Comparison of ENCODE assay signal across 11 cellular contexts in the genomic region with DNA sequence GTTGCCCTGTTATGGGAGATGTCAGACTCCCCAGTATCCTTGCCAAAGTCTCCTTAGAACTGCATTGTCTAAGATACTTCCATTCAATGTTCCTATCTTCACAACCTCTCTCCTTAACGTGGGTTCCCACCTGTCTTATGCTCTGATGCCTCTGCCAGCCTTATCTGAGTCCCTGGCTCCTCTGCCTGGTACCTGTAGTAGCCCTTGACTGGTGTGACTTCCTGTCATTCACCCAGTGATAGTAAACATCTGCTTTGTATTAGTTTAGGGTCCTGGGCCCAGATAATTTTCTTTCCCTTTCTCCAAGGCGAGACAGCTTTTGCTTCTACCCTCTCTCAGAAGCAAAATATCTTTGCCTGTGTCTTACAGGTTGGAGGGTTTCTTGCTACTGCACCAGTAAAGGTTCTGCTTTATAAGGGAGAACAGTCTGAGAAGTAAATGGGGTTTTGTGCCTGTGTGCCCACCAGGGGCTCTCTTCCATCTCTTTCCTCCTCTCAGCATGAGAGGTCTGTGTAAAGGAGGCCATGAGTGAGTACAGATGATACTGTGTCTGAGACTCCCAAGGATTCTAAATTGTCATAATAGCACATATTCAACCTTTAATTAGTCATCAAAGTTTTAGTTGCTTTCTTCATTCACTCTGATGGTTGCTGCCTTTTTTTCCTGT.
A peak's percentile ranks its signal among the peaks of the same experiment; 100 is the strongest.
DNase-seq lines count a peak whose midpoint lies in the region; ATAC-seq and TF ChIP-seq lines count a peak whose summit lies in the region.
"Had no signal": no experiment of that assay in that cellular context is flagged by ENCODE, and none has a peak within 500 bp of the region (broad histone marks: within the 10 kb centered on the region; RNA-seq: fewer than 3 reads in every experiment).

No MANE protein-coding gene starts in this region.

- H3K9me3 ChIP-seq in DND-41 (ENCODE audit: insufficient read depth, low read length, severe bottlenecking) = peaks cover 3% of the 10 kb centered on the region

- DNase-seq in DND-41 (peak; percentile 31), HEK293T (ENCODE audit: extremely low spot score) (peak; percentile 28), SKM-1 treated with dmso at 0.1 percent for 144 hours (lab: John Stamatoyannopoulos, UW; ENCODE audit: unreplicated experiment) (peak; percentile 0), kidney epithelial cell (ENCODE audit: low read depth) (no peak), activated T-cell treated with anti-CD3 and anti-CD28 coated beads for 4 hours (no peak)
- DNase-seq in activated T-cell treated with anti-CD3 and anti-CD28 coated beads, Interleukin-2, amount 50 U/mL, for 72 hours = no peak
- no peak for DNase-seq in activated CD4-positive, alpha-beta T cell treated with anti-CD3 and anti-CD28 coated beads, Interleukin-2, amount 50 U/mL, for 48 hours
- DNase-seq: Karpas-422; PC-9; stimulated activated CD8-positive, alpha-beta memory T cell treated with anti-CD3 and anti-CD28 coated beads, Interleukin-4, amount 100 ng/mL, for 48 hours had no signal

- no peaks in the 10 kb centered on the region for H3K79me2 ChIP-seq in DND-41 (ENCODE audit: insufficient read depth, low read length)

- peak overlapping the region; percentile 63 for H2AFZ ChIP-seq in DND-41 (ENCODE audit: low read depth, low read length)
- H2AFZ ChIP-seq: PC-9 had no signal

- peaks cover 18% of the 10 kb centered on the region for H3K4me1 ChIP-seq in DND-41 (ENCODE audit: insufficient read depth, low read length)

- no peaks in the 10 kb centered on the region for H3K36me3 Mint-ChIP-seq in activated T-cell treated with anti-CD3 and anti-CD28 coated beads, Interleukin-2, amount 50 U/mL, for 72 hours (ENCODE audit: insufficient read depth in 2 of 2)

- CTCF ChIA-PET in HEK293T (lab: Yijun Ruan, JAX) = no interaction called here

- no peak overlapping the region for H3K27ac Mint-ChIP-seq in activated T-cell treated with anti-CD3 and anti-CD28 coated beads, Interleukin-2, amount 50 U/mL, for 72 hours

- no peak overlapping the region for H3K4me3 ChIP-seq in DND-41 (ENCODE audit: low read depth in 1 of 2, low read length in 2 of 2)
- no peak overlapping the region for H3K4me3 ChIP-seq in kidney epithelial cell (ENCODE audit: low read depth, low read length)
- H3K4me3 ChIP-seq: PC-9 had no signal

- no peaks in the 10 kb centered on the region for H4K20me1 ChIP-seq in DND-41 (ENCODE audit: insufficient read depth, low read length)

- H3K4me1 Mint-ChIP-seq in activated T-cell treated with anti-CD3 and anti-CD28 coated beads, Interleukin-2, amount 50 U/mL, for 72 hours (ENCODE audit: low read depth) = no peaks in the 10 kb centered on the region

- peaks cover 1 to 2% of the 10 kb centered on the region in 2 donors for H3K9me3 Mint-ChIP-seq in activated T-cell treated with anti-CD3 and anti-CD28 coated beads, Interleukin-2, amount 50 U/mL, for 72 hours

- TF ChIP-seq CTCF in DND-41 (IDR thresholded peaks at IDR 0.05; ENCODE audit: borderline replicate concordance, extremely low read depth, low read length, poor library complexity, severe bottlenecking) (peak; percentile 52), kidney epithelial cell (IDR thresholded peaks at IDR 0.05; ENCODE audit: insufficient read depth, low read length, poor library complexity, severe bottlenecking) (peak; percentile 27)

- POLR2A ChIA-PET in HEK293T (lab: Yijun Ruan, JAX) = no interaction called here

- H3K36me3 ChIP-seq in DND-41 (ENCODE audit: insufficient read depth, low read length) = no peaks in the 10 kb centered on the region
- no peaks in the 10 kb centered on the region for H3K36me3 ChIP-seq in kidney epithelial cell (ENCODE audit: control insufficient read depth, insufficient read depth, low read length)

- no peak overlapping the region for H3K9ac ChIP-seq in DND-41 (ENCODE audit: low read depth, low read length)

- no peaks in the 10 kb centered on the region for H3K27me3 Mint-ChIP-seq in activated T-cell treated with anti-CD3 and anti-CD28 coated beads, Interleukin-2, amount 50 U/mL, for 72 hours (ENCODE audit: low read depth)

- ATAC-seq in DND-41 (ENCODE audit: insufficient read depth, low read depth) (peak; percentile 82), HG03354 (IDR thresholded peaks at IDR 0.05; ENCODE audit: poor library complexity, severe bottlenecking, unreplicated experiment) (no peak)
- no peak for ATAC-seq in activated T-cell treated with anti-CD3 and anti-CD28 coated beads, Interleukin-2, amount 50 U/mL, for 72 hours (replicated peaks in 1 of 2)

- H3K4me3 Mint-ChIP-seq in activated T-cell treated with anti-CD3 and anti-CD28 coated beads, Interleukin-2, amount 50 U/mL, for 72 hours = no peak overlapping the region

- no peak overlapping the region for H3K4me2 ChIP-seq in DND-41 (ENCODE audit: insufficient read depth, low read length)
- H3K4me2 ChIP-seq: PC-9 had no signal

- H3K27ac ChIP-seq in DND-41 (ENCODE audit: low read length) = no peak overlapping the region; the same call in 1 of the 2 replicates
- H3K27ac ChIP-seq: PC-9 had no signal

- H3K27me3 ChIP-seq in DND-41 (ENCODE audit: insufficient read depth, low read length, poor library complexity) (no peaks in the 10 kb centered on the region), kidney epithelial cell (ENCODE audit: control insufficient read depth, insufficient read depth, low read length) (no peaks in the 10 kb centered on the region)

TF ChIP-seq in HEK293T, 16 proteins besides CTCF, POLR2A, EP300 and RAD21:
- no peak for TF ChIP-seq FOXK2 (IDR thresholded peaks at IDR 0.05)
- TF ChIP-seq BHLHE40 (IDR thresholded peaks at IDR 0.05; ENCODE audit: borderline replicate concordance) = no peak
- no peak for TF ChIP-seq L3MBTL2 (conservative IDR thresholded peaks at IDR 0.05)
- TF ChIP-seq FOXA1 (IDR thresholded peaks at IDR 0.05) = no peak
- TF ChIP-seq NFRKB (IDR thresholded peaks at IDR 0.05) = no peak
- TF ChIP-seq LEF1 (IDR thresholded peaks at IDR 0.05; ENCODE audit: borderline replicate concordance) = no peak
- no peak for TF ChIP-seq FOXM1 (IDR thresholded peaks at IDR 0.05; ENCODE audit: borderline replicate concordance)
- TF ChIP-seq CTBP1 (IDR thresholded peaks at IDR 0.05; ENCODE audit: borderline replicate concordance) = no peak
- TF ChIP-seq SP1 (IDR thresholded peaks at IDR 0.05) = no peak
- no peak for TF ChIP-seq HDGF (IDR thresholded peaks at IDR 0.05; ENCODE audit: borderline replicate concordance)
- no peak for TF ChIP-seq PKNOX1 (IDR thresholded peaks at IDR 0.05)
TF ChIP-seq in HEK293T: peak in this region for 0.

Comparison
In these comparisons a context has a peak if more than half of its experiments do, and no peak if none do; other contexts are left out.
1. DNase-seq: peak in DND-41 (single experiment), HEK293T (single experiment) and SKM-1 treated with dmso at 0.1 percent for 144 hours (single experiment); none in kidney epithelial cell (single experiment), activated T-cell treated with anti-CD3 and anti-CD28 coated beads, Interleukin-2, amount 50 U/mL, for 72 hours (0 of 2), activated CD4-positive, alpha-beta T cell treated with anti-CD3 and anti-CD28 coated beads, Interleukin-2, amount 50 U/mL, for 48 hours (0 of 2) and activated T-cell treated with anti-CD3 and anti-CD28 coated beads for 4 hours (single experiment).